ENCODE assay signal across 13 cellular contexts in genomic region chr4:64617813-64618212, GRCh38.
DNase-seq lines count a peak whose midpoint lies in the region; ATAC-seq, FAIRE-seq and TF ChIP-seq lines count a peak whose summit lies in the region.
"Had no signal": no experiment of that assay in that cellular context is flagged by ENCODE, and none has a peak within 500 bp of the region (broad histone marks: within the 10 kb centered on the region; RNA-seq: fewer than 3 reads in every experiment).

No MANE protein-coding gene starts in this region.

- H3K36me3 ChIP-seq in H1 (ENCODE audit: control insufficient read depth in 2 of 4, insufficient read depth in 4 of 4, low read length in 3 of 4) (no peaks in the 10 kb centered on the region), ovary (no peaks in the 10 kb centered on the region)
- H3K36me3 ChIP-seq: left lung had no signal

- no peak overlapping the region for H2BK12ac ChIP-seq in H1 (ENCODE audit: low read depth, low read length)

- DNase-seq in G401 (ENCODE audit: low spot score) (peak; percentile 9), NCI-H526 treated with DMSO at 0.1 percent for 48 hours (lab: John Stamatoyannopoulos, UW) (peak; percentile 7), H1 (ENCODE audit: low read depth in 1 of 2, low spot score in 2 of 2) (no peak), NOMO-1 treated with dmso at 0.1 percent for 144 hours (lab: John Stamatoyannopoulos, UW; ENCODE audit: unreplicated experiment) (no peak), OCI-M2 (lab: John Stamatoyannopoulos, UW; ENCODE audit: unreplicated experiment) (no peak), ovary (no peak)
- DNase-seq: activated CD4-positive, alpha-beta T cell treated with anti-CD3 and anti-CD28 coated beads for 4 hours; left lung had no signal

- H4K91ac ChIP-seq in H1 (replicated peaks; ENCODE audit: insufficient read length, low read length), result no peak overlapping the region

- H3K4ac ChIP-seq in H1 (replicated peaks; ENCODE audit: insufficient read length, low read depth, low read length), result no peak overlapping the region

- TF ChIP-seq POLR2A in H1 (IDR thresholded peaks at IDR 0.05; ENCODE audit: control extremely low read depth in 1 of 2, low read depth in 2 of 2, low read length in 2 of 2), result no peak
- no peak for TF ChIP-seq POLR2A in ovary (IDR thresholded peaks at IDR 0.05)

- no peak overlapping the region for H3K9ac ChIP-seq in H1 (replicated peaks in 1 of 4; ENCODE audit: extremely low read depth in 1 of 4, low read depth in 3 of 4, low read length in 3 of 4)

- no peaks in the 10 kb centered on the region for H3K79me1 ChIP-seq in H1 (ENCODE audit: low read depth, low read length)

- no peak overlapping the region for H2AFZ ChIP-seq in H1 (ENCODE audit: low read length)

- H3K4me3 ChIP-seq in H1 (ENCODE audit: extremely low read depth in 1 of 4, insufficient read depth in 2 of 4, low read depth in 3 of 4, low read length in 4 of 4) (no peak overlapping the region), ovary (no peak overlapping the region)
- H3K4me3 ChIP-seq: left lung had no signal

- CTCF ChIA-PET in H1 (lab: Charles Lee; ENCODE audit: partially characterized antibody), result interaction anchor here (0.5 to 1.3 kb wide), 6 partner anchors 10 to 1234 kb away, joined by 3 to 5 read pairs (median 4); no protein-coding TSS in a partner anchor

- FAIRE-seq in H1 (lab: Jason Lieb, UNC), result peak; percentile 32
- FAIRE-seq: GM18507, H54 had no signal

- H3K27ac ChIP-seq in 22Rv1, result peak overlapping the region; percentile 22
- no peak overlapping the region for H3K27ac ChIP-seq in H1 (ENCODE audit: low read depth, low read length)
- H3K27ac ChIP-seq in ovary, result no peak overlapping the region
- H3K27ac ChIP-seq: left lung had no signal

- H3K4me1 ChIP-seq in H1 (replicated peaks in 1 of 4; ENCODE audit: control insufficient read depth in 3 of 4, insufficient read depth in 4 of 4, low read length in 3 of 4), result no peaks in the 10 kb centered on the region
- H3K4me1 ChIP-seq in ovary (ENCODE audit: insufficient read depth), result no peaks in the 10 kb centered on the region
- H3K4me1 ChIP-seq: left lung had no signal

- no peak overlapping the region for H2AK5ac ChIP-seq in H1 (ENCODE audit: low read depth, low read length)

- no peak overlapping the region for H2BK5ac ChIP-seq in H1 (ENCODE audit: low read depth, low read length)

- no peak overlapping the region for H3K23ac ChIP-seq in H1 (ENCODE audit: insufficient read length)

- no peak overlapping the region for H3K14ac ChIP-seq in H1 (ENCODE audit: insufficient read length)

- no peak overlapping the region for H2BK20ac ChIP-seq in H1 (ENCODE audit: low read length)

- H3K9me3 ChIP-seq in H1 (ENCODE audit: insufficient read depth in 2 of 2, low read depth in 1 of 2, low read length in 1 of 2) (no peaks in the 10 kb centered on the region), ovary (no peaks in the 10 kb centered on the region)
- H3K9me3 ChIP-seq: left lung had no signal

- no peak for ATAC-seq in HG02798 (IDR thresholded peaks at IDR 0.05; ENCODE audit: poor library complexity, unreplicated experiment)
- ATAC-seq: left lung, sciatic nerve had no signal

- no peak overlapping the region for H3K18ac ChIP-seq in H1 (ENCODE audit: extremely low read depth, low read length)

- WGBS in H1 (ENCODE audit: extremely low coverage in 1 of 2, insufficient coverage in 1 of 2, insufficient read length in 1 of 2, insufficient replicate concordance in 2 of 2, low coverage in 1 of 2, low lambda C conversion rate in 2 of 2, missing lambda C conversion rate in 1 of 2), 2 experiments, result 71% methylated on average over 3 of the region's 3 CpGs; no CpG with 5 or more reads in 1 of the 2 experiments
- WGBS in ovary, 3 donors, result 36 to 59% (median 39%) methylated on average over 3 of the region's 3 CpGs

- H4K5ac ChIP-seq in H1 (ENCODE audit: insufficient read length, low read depth, low read length), result peak overlapping the region; percentile 78

- no peak overlapping the region for H4K8ac ChIP-seq in H1 (ENCODE audit: extremely low read depth, insufficient read depth, low read length)

- POLR2A ChIA-PET in H1 (lab: Charles Lee; ENCODE audit: partially characterized antibody), result no interaction called here

- no peak overlapping the region for H3K56ac ChIP-seq in H1 (replicated peaks; ENCODE audit: insufficient read length, low read depth, low read length)

- intact Hi-C loops in ovary (cut with DNase I), result no loop called here

- no peak overlapping the region for H3K4me2 ChIP-seq in H1 (ENCODE audit: insufficient read depth in 1 of 2, low read depth in 2 of 2, low read length in 2 of 2)

- H2BK120ac ChIP-seq in H1 (replicated peaks; ENCODE audit: low read depth, low read length), result no peak overlapping the region

- H4K20me1 ChIP-seq in H1 (replicated peaks in 1 of 2; ENCODE audit: control insufficient read depth in 1 of 2, insufficient read depth in 2 of 2, low read length in 2 of 2), result no peaks in the 10 kb centered on the region

- H2BK15ac ChIP-seq in H1 (ENCODE audit: low read length), result no peak overlapping the region

- no peaks in the 10 kb centered on the region for H3K79me2 ChIP-seq in H1 (ENCODE audit: control insufficient read depth in 1 of 2, insufficient read depth in 2 of 2, low read length in 2 of 2)

- TF ChIP-seq CTCF in 22Rv1 (IDR thresholded peaks at IDR 0.05), result peak; percentile 66
- TF ChIP-seq CTCF in H1 (IDR thresholded peaks at IDR 0.05; ENCODE audit: control extremely low read depth in 1 of 3, insufficient read depth in 1 of 3, low read depth in 1 of 3, low read length in 3 of 3), result peak in 1 of 3 experiments; percentile 42; a peak in 2 of 4 replicates
- TF ChIP-seq CTCF in ovary (IDR thresholded peaks at IDR 0.05), result no peak

- no peaks in the 10 kb centered on the region for H3K23me2 ChIP-seq in H1 (ENCODE audit: low read depth, low read length)

- H3K27me3 ChIP-seq in H1 (replicated peaks in 1 of 4; ENCODE audit: control insufficient read depth in 3 of 4, extremely low read depth in 1 of 4, insufficient read depth in 3 of 4, low read length in 3 of 4) (no peaks in the 10 kb centered on the region), ovary (no peaks in the 10 kb centered on the region)
- H3K27me3 ChIP-seq: left lung had no signal

- peak in 1 of 2 experiments; percentile 67 for TF ChIP-seq RAD21 in H1 (IDR thresholded peaks at IDR 0.05 in 1 of 2, conservative IDR thresholded peaks at IDR 0.05 in 1 of 2; ENCODE audit: low read depth in 2 of 2, low read length in 2 of 2)

- in situ Hi-C loops in G401 (cut with HindIII; ENCODE audit: low sequenced_read_pairs), result no loop called here

- no peak for TF ChIP-seq EP300 in H1 (IDR thresholded peaks at IDR 0.05; ENCODE audit: borderline replicate concordance in 1 of 2, low read depth in 2 of 2, low read length in 2 of 2)
- no peak for TF ChIP-seq EP300 in ovary (IDR thresholded peaks at IDR 0.05)

TF ChIP-seq in H1, 55 proteins besides CTCF, POLR2A, EP300 and RAD21:
- no peak for TF ChIP-seq SAP30 (IDR thresholded peaks at IDR 0.05; ENCODE audit: insufficient read depth, insufficient replicate concordance, low read length)
- TF ChIP-seq CREB1 (IDR thresholded peaks at IDR 0.05), result no peak
- no peak for TF ChIP-seq BCL11A (IDR thresholded peaks at IDR 0.05; ENCODE audit: low read depth in 2 of 2, low read length in 2 of 2)
- TF ChIP-seq SUZ12 (IDR thresholded peaks at IDR 0.05; ENCODE audit: low read length), result no peak
- TF ChIP-seq TBP (IDR thresholded peaks at IDR 0.05; ENCODE audit: low read depth, low read length), result no peak
- TF ChIP-seq MAFK (IDR thresholded peaks at IDR 0.05; ENCODE audit: low read depth, low read length), result no peak
- TF ChIP-seq KDM4A (IDR thresholded peaks at IDR 0.05; ENCODE audit: low read depth, low read length, severe bottlenecking), result no peak
- TF ChIP-seq KDM5A (IDR thresholded peaks at IDR 0.05; ENCODE audit: low read length), result no peak
- no peak for TF ChIP-seq FOSL1 (IDR thresholded peaks at IDR 0.05; ENCODE audit: insufficient read depth, low read depth, low read length)
- TF ChIP-seq, protein P1, sequence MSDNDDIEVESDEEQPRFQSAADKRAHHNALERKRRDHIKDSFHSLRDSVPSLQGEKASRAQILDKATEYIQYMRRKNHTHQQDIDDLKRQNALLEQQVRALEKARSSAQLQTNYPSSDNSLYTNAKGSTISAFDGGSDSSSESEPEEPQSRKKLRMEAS (IDR thresholded peaks at IDR 0.05), result no peak
TF ChIP-seq in H1: peak in this region for 0.

Comparison
In these comparisons a context has a peak if more than half of its experiments do, and no peak if none do; other contexts are left out.
1. DNase-seq: peak in G401 (single experiment) and NCI-H526 treated with DMSO at 0.1 percent for 48 hours (single experiment); none in H1 (0 of 2), NOMO-1 treated with dmso at 0.1 percent for 144 hours (single experiment), OCI-M2 (single experiment) and ovary (0 of 5).